In genomic region chr6:18405477-18406293, GRCh38 we compare ENCODE assay signal across 11 cellular contexts. TPM values are rescaled to one million over a fixed set of nuclear protein-coding genes. Genes with fewer than 3 reads are reported as not detected.
DNase-seq lines count a peak whose midpoint lies in the region; ATAC-seq and TF ChIP-seq lines count a peak whose summit lies in the region.
"Had no signal": no experiment of that assay in that cellular context is flagged by ENCODE, and none has a peak within 500 bp of the region (broad histone marks: within the 10 kb centered on the region; RNA-seq: fewer than 3 reads in every experiment).

No MANE protein-coding gene starts in this region.

- DNase-seq in HPDE6-E6E7 (ENCODE audit: extremely low spot score) (peak; percentile 69), astrocyte of the spinal cord (ENCODE audit: low read depth, low spot score) (peak; percentile 95), left lobe of liver (ENCODE audit: low spot score) (no peak), SK-N-DZ (ENCODE audit: low spot score) (no peak), NCI-H2107 treated with DMSO at 0.1 percent for 48 hours (lab: John Stamatoyannopoulos, UW; ENCODE audit: unreplicated experiment) (no peak), putamen (ENCODE audit: low spot score) (no peak), heart left ventricle (no peak)
- DNase-seq: Calu3, naive B cell, RPMI8226 had no signal

- no peaks in the 10 kb centered on the region for H3K9me3 ChIP-seq in heart left ventricle

- H3K4me1 ChIP-seq in ACC112 (ENCODE audit: control insufficient read depth, insufficient read depth, low read length, unreplicated experiment): peaks cover 19% of the 10 kb centered on the region
- H3K4me1 ChIP-seq in heart left ventricle: peaks cover 0 to 51% (median 2%) of the 10 kb centered on the region in 12 donors

- H3K4me3 ChIP-seq in ACC112 (ENCODE audit: low read depth, low read length) (peak overlapping the region; percentile 29; the same call in 1 of the 2 replicates), astrocyte of the spinal cord (ENCODE audit: low read depth, low read length) (no peak overlapping the region), heart left ventricle (no peak overlapping the region)

- TF ChIP-seq CTCF in astrocyte of the spinal cord (IDR thresholded peaks at IDR 0.05; ENCODE audit: low read depth, low read length) (no peak), heart left ventricle (IDR thresholded peaks at IDR 0.05) (no peak)

- peak overlapping the region; percentile 77 for H2AFZ ChIP-seq in ACC112 (ENCODE audit: low read length, unreplicated experiment)

- TF ChIP-seq POLR2A in heart left ventricle (IDR thresholded peaks at IDR 0.05): no peak

- 62 to 76% (median 65%) methylated on average over 4 of the region's 4 CpGs for WGBS in heart left ventricle, 4 donors

- H3K27me3 ChIP-seq in ACC112 (ENCODE audit: insufficient read depth, low read length): no peaks in the 10 kb centered on the region
- no peaks in the 10 kb centered on the region for H3K27me3 ChIP-seq in heart left ventricle

- intact Hi-C loops in heart left ventricle (cut with DNase I): no loop called here

- in situ Hi-C loops in astrocyte of the spinal cord (cut with HindIII; ENCODE audit: low sequenced_read_pairs): no loop called here

- peak; percentile 22 for ATAC-seq in left lobe of liver
- no peak for ATAC-seq in heart left ventricle

- no peaks in the 10 kb centered on the region for H3K79me2 ChIP-seq in ACC112 (ENCODE audit: control insufficient read depth, insufficient read depth, low read length, unreplicated experiment)

- peak overlapping the region; percentile 88 for H3K27ac ChIP-seq in ACC112 (ENCODE audit: low read depth, low read length)
- H3K27ac ChIP-seq in heart left ventricle: peak overlapping the region in 1 of 12 donors; percentile 38

- H3K36me3 ChIP-seq in ACC112 (ENCODE audit: insufficient read depth, low read length) (no peaks in the 10 kb centered on the region), heart left ventricle (peaks cover 0 to 32% (median 5%) of the 10 kb centered on the region in 9 donors)

RNA-seq across cellular contexts. Expression of gene RNF144B, which starts 18.5 kb away (rescaled TPM):
- total RNA-seq in left lobe of liver (17.5 TPM), heart left ventricle (10 to 100 TPM in 5 of 9 donors, 1 to 10 TPM in 4; 7.1 to 20.7 (median 12.3) TPM)
- polyA plus RNA-seq in SK-N-DZ (2014; cell fraction: cytosol; rRNA removed): 0.05 TPM in 1 of 2 replicates, not detected in the other
- not detected in 2 replicates for polyA plus RNA-seq in SK-N-DZ (2014; cell fraction: nucleus; rRNA removed)
- 1 to 10 TPM; 6.1 to 8.0 TPM for polyA plus RNA-seq in heart left ventricle

Comparison
In these comparisons a context has a peak if more than half of its experiments do, and no peak if none do; other contexts are left out.
1. DNase-seq: peak in HPDE6-E6E7 (single experiment) and astrocyte of the spinal cord (single experiment); none in left lobe of liver (single experiment), SK-N-DZ (single experiment), NCI-H2107 treated with DMSO at 0.1 percent for 48 hours (single experiment), putamen (single experiment) and heart left ventricle (0 of 5).